ENCODE assay signal across 8 cellular contexts in genomic region chr17:48907713-48908046, GRCh38. TPM values are rescaled to one million over a fixed set of nuclear protein-coding genes. Genes with fewer than 3 reads are reported as not detected.
DNase-seq lines count a peak whose midpoint lies in the region; ATAC-seq, FAIRE-seq and TF ChIP-seq lines count a peak whose summit lies in the region.

No MANE protein-coding gene starts in this region.

- H3K27ac Mint-ChIP-seq in activated T-helper 17 cell treated with anti-CD3 and anti-CD28 coated beads, Interleukin-2, amount 50 U/mL, for 72 hours = peak overlapping the region; percentile 98

- no peak for FAIRE-seq in small intestine (lab: Jason Lieb, UNC)

- DNase-seq in COLO668 (lab: John Stamatoyannopoulos, UW; ENCODE audit: unreplicated experiment) (peak; percentile 19), HL-60 (ENCODE audit: low read depth in 1 of 2, low spot score in 1 of 2) (no peak), hepatic stellate cell (ENCODE audit: low spot score) (peak; percentile 63), small intestine (no peak), OCI-M1 (lab: John Stamatoyannopoulos, UW) (no peak), NCI-H1417 (lab: John Stamatoyannopoulos, UW) (no peak)

- no peaks in the 10 kb centered on the region for H3K27me3 Mint-ChIP-seq in activated T-helper 17 cell treated with anti-CD3 and anti-CD28 coated beads, Interleukin-2, amount 50 U/mL, for 72 hours

- H3K27me3 ChIP-seq in HL-60 (ENCODE audit: insufficient read depth, poor library complexity, severe bottlenecking) = no peaks in the 10 kb centered on the region
- no peaks in the 10 kb centered on the region for H3K27me3 ChIP-seq in small intestine (ENCODE audit: control insufficient read depth in 2 of 2, insufficient read depth in 2 of 2, low read length in 2 of 2)

- no peak for TF ChIP-seq CTCF in HL-60 (IDR thresholded peaks at IDR 0.05; ENCODE audit: insufficient read depth, low read length)

- H3K4me1 Mint-ChIP-seq in activated T-helper 17 cell treated with anti-CD3 and anti-CD28 coated beads, Interleukin-2, amount 50 U/mL, for 72 hours = peaks cover 34% of the 10 kb centered on the region

- peaks cover 2 to 12% of the 10 kb centered on the region in 2 donors for H3K4me1 ChIP-seq in small intestine (ENCODE audit: control insufficient read depth in 2 of 2, insufficient read depth in 1 of 2, low read depth in 1 of 2, low read length in 1 of 2)

- H3K4me3 Mint-ChIP-seq in activated T-helper 17 cell treated with anti-CD3 and anti-CD28 coated beads, Interleukin-2, amount 50 U/mL, for 72 hours = peak overlapping the region; percentile 95

- H3K36me3 Mint-ChIP-seq in activated T-helper 17 cell treated with anti-CD3 and anti-CD28 coated beads, Interleukin-2, amount 50 U/mL, for 72 hours (ENCODE audit: low read depth) = peaks cover 45% of the 10 kb centered on the region

- H3K27ac ChIP-seq in HL-60 (replicated peaks) (peak overlapping the region; percentile 92), small intestine (ENCODE audit: low read depth in 1 of 2, low read length in 1 of 2) (peak overlapping the region; percentile 92 to 93)

- no peaks in the 10 kb centered on the region for H3K36me3 ChIP-seq in small intestine (ENCODE audit: control insufficient read depth in 2 of 2, insufficient read depth in 2 of 2, low read length in 2 of 2)

- H3K4me3 ChIP-seq in HL-60 (replicated peaks; ENCODE audit: insufficient read depth, low read length) = peak overlapping the region; percentile 87
- peak overlapping the region; percentile 86 to 98 for H3K4me3 ChIP-seq in small intestine (ENCODE audit: low read depth in 1 of 2, low read length in 2 of 2)

- no peaks in the 10 kb centered on the region for H3K9me3 Mint-ChIP-seq in activated T-helper 17 cell treated with anti-CD3 and anti-CD28 coated beads, Interleukin-2, amount 50 U/mL, for 72 hours

- WGBS in small intestine, 3 donors = 32 to 50% (median 39%) methylated on average over 2 of the region's 2 CpGs

- H3K9me3 ChIP-seq in small intestine (ENCODE audit: control insufficient read depth, low read depth) = no peaks in the 10 kb centered on the region

- ATAC-seq in activated T-helper 17 cell treated with anti-CD3 and anti-CD28 coated beads, Interleukin-2, amount 50 U/mL, for 72 hours (replicated peaks) = peak; percentile 7
- no peak for ATAC-seq in GM21619 (IDR thresholded peaks at IDR 0.05; ENCODE audit: unreplicated experiment)

RNA-seq across cellular contexts. Expression of gene UBE2Z, which starts 0.5 kb away (rescaled TPM):
- total RNA-seq in activated T-helper 17 cell treated with anti-CD3 and anti-CD28 coated beads, Interleukin-2, amount 50 U/mL, for 72 hours = 100 to 1,000 TPM in 1 of 2 donors, 10 to 100 TPM in 1; 88.9 to 130 TPM
- polyA plus RNA-seq in small intestine = 10 to 100 TPM; 39.1 to 45.5 (median 41.9) TPM

RNA-seq across cellular contexts. Expression of gene ATP5MC1, which starts 15.1 kb away (rescaled TPM):
- 100 to 1,000 TPM in 1 of 2 donors, 10 to 100 TPM in 1; 71.3 to 101 TPM for total RNA-seq in activated T-helper 17 cell treated with anti-CD3 and anti-CD28 coated beads, Interleukin-2, amount 50 U/mL, for 72 hours
- 100 to 1,000 TPM; 376 to 579 (median 500) TPM for polyA plus RNA-seq in small intestine

RNA-seq across cellular contexts. Expression of gene SNF8, which starts 37.0 kb away (rescaled TPM):
- total RNA-seq in activated T-helper 17 cell treated with anti-CD3 and anti-CD28 coated beads, Interleukin-2, amount 50 U/mL, for 72 hours = 100 to 1,000 TPM in 1 of 2 donors, 10 to 100 TPM in 1; 62.7 to 127 TPM
- polyA plus RNA-seq in small intestine = 100 to 1,000 TPM; 144 to 159 (median 159) TPM

Comparison
In these comparisons a context has a peak if more than half of its experiments do, and no peak if none do; other contexts are left out.
1. DNase-seq: peak in COLO668 (single experiment) and hepatic stellate cell (single experiment); none in HL-60 (0 of 2), small intestine (single experiment), OCI-M1 (single experiment) and NCI-H1417 (0 of 3).